Comparison of ENCODE assay signal across 8 cellular contexts in the genomic region with DNA sequence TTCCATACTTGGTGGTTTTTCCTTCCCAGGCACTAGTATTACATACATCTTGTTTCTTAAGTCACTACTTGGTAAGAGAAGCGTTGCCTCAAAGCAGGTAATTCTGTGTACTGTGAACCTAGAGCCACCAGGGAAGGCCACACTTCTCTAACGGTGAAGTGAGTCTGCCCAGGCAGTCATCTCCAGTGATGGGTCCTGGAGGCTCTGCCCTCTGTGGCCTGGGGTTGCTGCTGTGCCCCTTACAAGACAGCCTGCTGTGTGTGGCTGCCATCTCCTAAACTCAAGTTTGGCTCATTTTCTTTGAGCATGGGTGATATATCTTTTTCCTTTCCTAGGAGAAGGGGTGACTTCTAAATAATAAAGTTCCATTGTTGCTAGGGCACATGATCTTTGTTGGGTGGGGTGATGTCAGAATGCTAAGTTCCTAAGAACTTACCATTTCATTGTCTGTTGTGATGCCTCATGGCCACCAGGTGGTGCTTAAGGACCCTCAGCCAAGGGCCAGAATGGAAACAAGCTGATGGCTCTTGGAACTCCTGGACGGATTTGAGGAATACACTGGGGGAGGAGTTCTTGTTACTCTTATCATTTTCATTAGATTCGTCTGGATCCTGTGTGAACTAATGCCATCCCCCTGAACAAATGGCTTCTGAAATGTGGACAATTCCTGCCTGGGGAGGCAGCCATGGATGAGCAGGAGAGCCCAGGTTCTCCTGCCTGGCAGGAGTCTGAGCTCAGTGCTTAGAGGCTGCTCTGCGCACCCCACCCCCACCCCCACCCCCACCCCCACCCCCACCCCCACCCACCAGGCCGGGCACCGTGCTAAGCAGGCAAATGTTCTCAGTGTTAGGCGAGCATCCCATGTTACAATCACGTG. TPM values are rescaled to one million over a fixed set of nuclear protein-coding genes. Genes with fewer than 3 reads are reported as not detected.
DNase-seq lines count a peak whose midpoint lies in the region; ATAC-seq and TF ChIP-seq lines count a peak whose summit lies in the region.

No MANE protein-coding gene starts in this region.

- no peak overlapping the region for H2BK120ac ChIP-seq in neuronal stem cell (ENCODE audit: low read depth, low read length)

- WGBS in neuronal stem cell (ENCODE audit: extremely low coverage in 2 of 2, insufficient read length in 2 of 2, insufficient replicate concordance in 1 of 2), 2 donors, result no CpG with 5 or more reads among the region's 9 CpGs

- peak; percentile 54 for TF ChIP-seq CTCF in CD8-positive, alpha-beta T cell (IDR thresholded peaks at IDR 0.05)
- TF ChIP-seq CTCF in fibroblast of the aortic adventitia (IDR thresholded peaks at IDR 0.05; ENCODE audit: insufficient read depth, low read length), result peak; percentile 97
- TF ChIP-seq CTCF in uterus (IDR thresholded peaks at IDR 0.05), result peak; percentile 71 to 81 (median 77)

- no peak overlapping the region for H3K27ac ChIP-seq in CD8-positive, alpha-beta T cell (ENCODE audit: low read depth, low read length)
- H3K27ac ChIP-seq in neuronal stem cell (replicated peaks; ENCODE audit: low read length), result no peak overlapping the region
- peak overlapping the region in 1 of 2 donors; percentile 11 for H3K27ac ChIP-seq in uterus

- H3K23ac ChIP-seq in neuronal stem cell (ENCODE audit: low read depth, low read length, poor library complexity), result no peak overlapping the region

- peak in 5 of 7 experiments; percentile 14 to 33 (median 27) for DNase-seq in CD8-positive, alpha-beta T cell
- DNase-seq in NCI-H748 treated with DMSO at 0.1 percent for 48 hours (lab: John Stamatoyannopoulos, UW) (peak; percentile 50), fibroblast of the aortic adventitia (ENCODE audit: low read depth) (peak; percentile 91), neuronal stem cell (ENCODE audit: low spot score) (peak; percentile 55), uterus (peak; percentile 46 to 62)
- peak; percentile 38 for DNase-seq in activated T-cell treated with anti-CD3 and anti-CD28 coated beads, Interleukin-2, amount 50 U/mL, for 24 hours

- H3K27ac Mint-ChIP-seq in CD8-positive, alpha-beta T cell, result peak overlapping the region; percentile 55
- no peak overlapping the region for H3K27ac Mint-ChIP-seq in activated T-cell treated with anti-CD3 and anti-CD28 coated beads, Interleukin-2, amount 50 U/mL, for 24 hours

- H3K4me3 Mint-ChIP-seq in CD8-positive, alpha-beta T cell, result peak overlapping the region; percentile 8
- H3K4me3 Mint-ChIP-seq in activated T-cell treated with anti-CD3 and anti-CD28 coated beads, Interleukin-2, amount 50 U/mL, for 24 hours, result no peak overlapping the region

- ATAC-seq in CD8-positive, alpha-beta T cell, result peak; percentile 48
- ATAC-seq in GM19035 (IDR thresholded peaks at IDR 0.05; ENCODE audit: unreplicated experiment), result peak; percentile 59
- peak; percentile 83 for ATAC-seq in HG03354 (IDR thresholded peaks at IDR 0.05; ENCODE audit: poor library complexity, severe bottlenecking, unreplicated experiment)

- POLR2A ChIA-PET in CD8-positive, alpha-beta T cell (lab: Charles Lee), result interaction anchor here (0.9 kb wide), 1 partner anchor 40 kb away, joined by 6 read pairs; no protein-coding TSS in a partner anchor

- no peaks in the 10 kb centered on the region for H3K27me3 ChIP-seq in CD8-positive, alpha-beta T cell (ENCODE audit: insufficient read depth, low read length)
- H3K27me3 ChIP-seq in neuronal stem cell (ENCODE audit: control insufficient read depth in 3 of 3, insufficient read depth in 3 of 3, low read depth in 1 of 3, low read length in 3 of 3), result no peaks in the 10 kb centered on the region
- H3K27me3 ChIP-seq in uterus, result no peaks in the 10 kb centered on the region

- H3K4ac ChIP-seq in neuronal stem cell (ENCODE audit: low read length), result no peak overlapping the region

- no peak overlapping the region for H2BK5ac ChIP-seq in neuronal stem cell (ENCODE audit: low read length)

- H2AFZ ChIP-seq in neuronal stem cell (ENCODE audit: low read length), result peak overlapping the region; percentile 53

- H3K9me3 ChIP-seq in CD8-positive, alpha-beta T cell (ENCODE audit: low read length), result no peaks in the 10 kb centered on the region
- H3K9me3 ChIP-seq in neuronal stem cell (replicated peaks in 1 of 2; ENCODE audit: control insufficient read depth in 2 of 2, insufficient read depth in 1 of 2, low read depth in 1 of 2, low read length in 2 of 2) (no peaks in the 10 kb centered on the region), uterus (no peaks in the 10 kb centered on the region)

- H2AK5ac ChIP-seq in neuronal stem cell (ENCODE audit: low read depth, low read length), result no peak overlapping the region

- no peaks in the 10 kb centered on the region for H3K36me3 Mint-ChIP-seq in CD8-positive, alpha-beta T cell
- H3K36me3 Mint-ChIP-seq in activated T-cell treated with anti-CD3 and anti-CD28 coated beads, Interleukin-2, amount 50 U/mL, for 24 hours (ENCODE audit: low read depth), result no peaks in the 10 kb centered on the region

- no peak overlapping the region for H2BK15ac ChIP-seq in neuronal stem cell (ENCODE audit: low read length)

- no peaks in the 10 kb centered on the region for H3K9me3 Mint-ChIP-seq in CD8-positive, alpha-beta T cell
- no peaks in the 10 kb centered on the region for H3K9me3 Mint-ChIP-seq in activated T-cell treated with anti-CD3 and anti-CD28 coated beads, Interleukin-2, amount 50 U/mL, for 24 hours

- H4K8ac ChIP-seq in neuronal stem cell (ENCODE audit: low read depth, low read length), result no peak overlapping the region

- TF ChIP-seq POLR2A in uterus (IDR thresholded peaks at IDR 0.05), result no peak

- CTCF ChIA-PET in CD8-positive, alpha-beta T cell (lab: Charles Lee), result interaction anchor here (0.6 to 5.3 kb wide), 19 partner anchors 10 to 393 kb away, joined by 3 to 89 read pairs (median 3); a partner anchor contains a TSS

- peaks cover 43% of the 10 kb centered on the region for H3K4me1 ChIP-seq in CD8-positive, alpha-beta T cell (ENCODE audit: insufficient read depth, low read length)
- H3K4me1 ChIP-seq in neuronal stem cell (ENCODE audit: control insufficient read depth in 2 of 2, insufficient read depth in 1 of 2, low read depth in 1 of 2, low read length in 2 of 2), result peaks cover 0 to 2% of the 10 kb centered on the region in 2 donors
- H3K4me1 ChIP-seq in uterus, result no peaks in the 10 kb centered on the region

- no peak overlapping the region for H3K4me3 ChIP-seq in CD8-positive, alpha-beta T cell (ENCODE audit: low read depth, low read length)
- H3K4me3 ChIP-seq in fibroblast of the aortic adventitia (ENCODE audit: low read depth, low read length) (no peak overlapping the region), neuronal stem cell (ENCODE audit: low read length in 2 of 2) (no peak overlapping the region), uterus (no peak overlapping the region)

- no peaks in the 10 kb centered on the region for H3K27me3 Mint-ChIP-seq in CD8-positive, alpha-beta T cell (ENCODE audit: low read depth)
- H3K27me3 Mint-ChIP-seq in activated T-cell treated with anti-CD3 and anti-CD28 coated beads, Interleukin-2, amount 50 U/mL, for 24 hours, result no peaks in the 10 kb centered on the region

- no peak overlapping the region for H3K14ac ChIP-seq in neuronal stem cell (ENCODE audit: low read length)

- peak overlapping the region; percentile 63 for H2BK12ac ChIP-seq in neuronal stem cell (ENCODE audit: low read length)

- no peaks in the 10 kb centered on the region for H3K36me3 ChIP-seq in CD8-positive, alpha-beta T cell (ENCODE audit: insufficient read depth, low read length)
- H3K36me3 ChIP-seq in neuronal stem cell (replicated peaks in 1 of 2; ENCODE audit: control insufficient read depth in 2 of 2, insufficient read depth in 2 of 2, low read length in 2 of 2), result no peaks in the 10 kb centered on the region
- H3K36me3 ChIP-seq in uterus, result no peaks in the 10 kb centered on the region

- H3K18ac ChIP-seq in neuronal stem cell (ENCODE audit: low read length), result peak overlapping the region; percentile 18

- intact Hi-C loops in CD8-positive, alpha-beta T cell (cut with DNase I, micrococcal nuclease), result loop anchor here (1.0 to 5.0 kb wide), 5 partner anchors 40 to 381 kb away; a partner anchor contains a TSS
- intact Hi-C loops in uterus (cut with DNase I; ENCODE audit: low total_unique reads), result no loop called here

- no peak overlapping the region for H3K9ac ChIP-seq in neuronal stem cell (ENCODE audit: low read depth, low read length, poor library complexity)

- no peak overlapping the region for H3K4me2 ChIP-seq in neuronal stem cell (ENCODE audit: insufficient read depth, low read length, poor library complexity, severe bottlenecking)

- peak overlapping the region; percentile 85 for H4K91ac ChIP-seq in neuronal stem cell (ENCODE audit: low read depth, low read length, poor library complexity)

- H3K79me1 ChIP-seq in neuronal stem cell (ENCODE audit: low read depth, low read length), result no peaks in the 10 kb centered on the region

- peaks cover 44% of the 10 kb centered on the region for H3K4me1 Mint-ChIP-seq in CD8-positive, alpha-beta T cell (ENCODE audit: low read depth)
- peaks cover 29% of the 10 kb centered on the region for H3K4me1 Mint-ChIP-seq in activated T-cell treated with anti-CD3 and anti-CD28 coated beads, Interleukin-2, amount 50 U/mL, for 24 hours (ENCODE audit: low read depth)

RNA-seq across cellular contexts. Expression of a gene that starts 41.1 kb away (rescaled TPM):
- 100 to 1,000 TPM; 220 to 224 TPM for total RNA-seq in CD8-positive, alpha-beta T cell
- 75.7 and 228 TPM in 2 replicates for total RNA-seq in fibroblast of the aortic adventitia (ENCODE audit: low replicate concordance)
- polyA plus RNA-seq in neuronal stem cell (2013, experiment 1 of 2), result 78.8 TPM
- polyA plus RNA-seq in neuronal stem cell (2013, experiment 2 of 2), result 78.7 TPM
- 100 to 1,000 TPM; 161 to 517 (median 173) TPM for total RNA-seq in uterus

Comparison
In these comparisons a context has a peak if more than half of its experiments do, and no peak if none do; other contexts are left out.
1. DNase-seq: peak in every context shown above with its lines; median percentile 91 in fibroblast of the aortic adventitia; 55 in neuronal stem cell; 54 in uterus; 50 in NCI-H748 treated with DMSO at 0.1 percent for 48 hours; 38 in activated T-cell treated with anti-CD3 and anti-CD28 coated beads, Interleukin-2, amount 50 U/mL, for 24 hours; 27 in CD8-positive, alpha-beta T cell.